Comparison of ENCODE assay signal across 8 cellular contexts in genomic region chr17:47323382-47324223, GRCh38. TPM values are rescaled to one million over a fixed set of nuclear protein-coding genes. Genes with fewer than 3 reads are reported as not detected.
A peak's percentile ranks its signal among the peaks of the same experiment; 100 is the strongest.
DNase-seq lines count a peak whose midpoint lies in the region; ATAC-seq and TF ChIP-seq lines count a peak whose summit lies in the region.

Gene EFCAB13 (plus strand): TSS chr17:47323955. CDS start chr17:47328354, 4,399 bp downstream.

- under 1% methylated on average over 53 of the region's 72 CpGs for WGBS in prostate gland
- under 1% methylated on average over 72 of the region's 72 CpGs for WGBS in urinary bladder

- no peaks in the 10 kb centered on the region for H3K4me1 ChIP-seq in prostate gland (replicated peaks)
- no peaks in the 10 kb centered on the region for H3K4me1 ChIP-seq in urinary bladder (ENCODE audit: insufficient read depth)

- intact Hi-C loops in left ventricle myocardium superior (cut with micrococcal nuclease) (no loop called here), prostate gland (cut with DNase I) (no loop called here)

- TF ChIP-seq CTCF in GM12875 (IDR thresholded peaks at IDR 0.05; ENCODE audit: borderline replicate concordance, insufficient read depth, low read depth, low read length) (0 out of 2 replicates have a peak, but pooled peaks have one; percentile 25), prostate gland (IDR thresholded peaks at IDR 0.05) (peak in 2 of 4 experiments; percentile 40 to 46)

- peak within 1 kb of the TSS; percentile 95 to 99 (median 96) for H3K4me3 Mint-ChIP-seq in T-cell

- TF ChIP-seq POLR2A in prostate gland (IDR thresholded peaks at IDR 0.05) = peak; percentile 98

- ATAC-seq in HG02678 (IDR thresholded peaks at IDR 0.05; ENCODE audit: unreplicated experiment) (peak; percentile 82), T-cell (replicated peaks in 1 of 4) (peak; percentile 84 to 88 (median 86)), left ventricle myocardium superior (peak; percentile 99)

- peak; percentile 86 for DNase-seq in NCI-H1105 treated with DMSO at 0.1 percent for 48 hours (lab: John Stamatoyannopoulos, UW)
- DNase-seq in T-cell = peak; percentile 48 to 80 (median 68)
- DNase-seq in amniotic epithelial cell (ENCODE audit: low read depth) = peak; percentile 72
- DNase-seq in left ventricle myocardium superior = peak; percentile 94
- DNase-seq in prostate gland (ENCODE audit: low spot score) = peak; percentile 83

- H3K27me3 Mint-ChIP-seq in T-cell = no peaks in the 10 kb centered on the region

- no peaks in the 10 kb centered on the region for H3K9me3 ChIP-seq in prostate gland

- peaks cover under 1% of the 10 kb centered on the region for H3K36me3 Mint-ChIP-seq in T-cell

- H3K27me3 ChIP-seq in prostate gland (replicated peaks; ENCODE audit: insufficient read depth) = no peaks in the 10 kb centered on the region

- no peaks in the 10 kb centered on the region for H3K9me3 Mint-ChIP-seq in T-cell

- H3K27ac Mint-ChIP-seq in T-cell = peak within 1 kb of the TSS; percentile 93 to 96

- CTCF ChIA-PET in T-cell (lab: Charles Lee) = interaction anchor here (0.6 to 1.2 kb wide), 2 partner anchors 8 to 542 kb away, joined by 3 to 7 read pairs; no protein-coding TSS in a partner anchor

- POLR2A ChIA-PET in T-cell (lab: Charles Lee) = interaction anchor here in 1 of 2 donors (0.5 kb wide), 1 partner anchor 198 kb away, joined by 3 read pairs; no protein-coding TSS in a partner anchor

- H3K4me3 ChIP-seq in GM12875 (ENCODE audit: low read depth, low read length) = peak within 1 kb of the TSS; percentile 75
- peak within 1 kb of the TSS; percentile 58 to 76 for H3K4me3 ChIP-seq in prostate gland
- peak within 1 kb of the TSS; percentile 58 for H3K4me3 ChIP-seq in urinary bladder (ENCODE audit: low read depth, low read length)

- H3K27ac ChIP-seq in prostate gland (peak within 1 kb of the TSS; percentile 87 to 94), urinary bladder (ENCODE audit: low read depth) (peak within 1 kb of the TSS; percentile 93)

- peaks cover 13 to 23% (median 21%) of the 10 kb centered on the region in 3 donors for H3K4me1 Mint-ChIP-seq in T-cell

- H3K36me3 ChIP-seq in prostate gland (no peaks in the 10 kb centered on the region), urinary bladder (ENCODE audit: insufficient read depth) (no peaks in the 10 kb centered on the region)

RNA-seq across cellular contexts. Expression of gene EFCAB13, which starts in this region (rescaled TPM):
- total RNA-seq in T-cell (10 to 100 TPM; 13.4 to 19.1 (median 15.2) TPM), left ventricle myocardium superior (2.4 TPM), prostate gland (1 to 10 TPM; 4.5 to 8.9 TPM), urinary bladder (25.0 TPM)
- 1.4 TPM for polyA plus RNA-seq in urinary bladder

Comparison
In these comparisons a context has a peak if more than half of its experiments do, and no peak if none do; other contexts are left out.
1. Peak in every context shown above with its lines: DNase-seq, ATAC-seq, H3K4me3 ChIP-seq and H3K27ac ChIP-seq.